19 cellular contexts compared by ENCODE assay signal in the genomic region with DNA sequence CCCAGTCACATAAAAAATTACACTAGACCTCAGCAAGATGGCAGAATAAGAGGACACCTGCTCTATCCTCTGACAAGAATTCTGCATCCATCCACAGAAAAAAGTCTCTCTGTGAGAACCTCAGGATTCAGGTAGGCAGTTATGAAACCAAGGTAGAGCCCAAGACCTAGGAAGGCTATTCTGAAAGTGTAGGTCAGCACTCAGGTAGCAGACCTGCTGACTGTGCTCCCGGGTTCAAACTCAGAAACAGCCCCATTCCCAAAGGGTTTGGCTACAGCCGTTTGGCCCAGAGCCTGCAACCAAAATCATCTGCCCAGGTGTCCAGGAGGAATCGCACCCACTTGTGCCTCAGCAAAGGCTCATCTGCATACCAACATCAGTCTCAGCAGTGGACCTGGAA. TPM values are rescaled to one million over a fixed set of nuclear protein-coding genes. Genes with fewer than 3 reads are reported as not detected.
DNase-seq lines count a peak whose midpoint lies in the region; ATAC-seq, FAIRE-seq and TF ChIP-seq lines count a peak whose summit lies in the region.
"Had no signal": no experiment of that assay in that cellular context is flagged by ENCODE, and none has a peak within 500 bp of the region (broad histone marks: within the 10 kb centered on the region; RNA-seq: fewer than 3 reads in every experiment).

No MANE protein-coding gene starts in this region.

- peak overlapping the region; percentile 64 to 85 for H3K27ac ChIP-seq in A549
- peak overlapping the region; percentile 16; the same call in 1 of the 2 replicates for H3K27ac ChIP-seq in MM.1S (ENCODE audit: low read length)
- no peak overlapping the region for H3K27ac ChIP-seq in mesenchymal stem cell (ENCODE audit: low read length, poor library complexity, severe bottlenecking)
- H3K27ac ChIP-seq: Peyer's patch had no signal

- H2BK15ac ChIP-seq in mesenchymal stem cell (ENCODE audit: low read depth, poor library complexity, severe bottlenecking): no peak overlapping the region

- H2AK5ac ChIP-seq in mesenchymal stem cell (ENCODE audit: low read length, severe bottlenecking): peak overlapping the region; percentile 73

- peaks cover 24% of the 10 kb centered on the region for H3K79me1 ChIP-seq in mesenchymal stem cell (replicated peaks; ENCODE audit: low read length, poor library complexity, severe bottlenecking)

- H3K36me3 ChIP-seq in MM.1S (replicated peaks; ENCODE audit: insufficient read depth, low read length) (no peaks in the 10 kb centered on the region), mesenchymal stem cell (ENCODE audit: control insufficient read depth in 1 of 2, insufficient read depth in 2 of 2, low read depth in 1 of 2, low read length in 2 of 2) (no peaks in the 10 kb centered on the region)
- H3K36me3 ChIP-seq: Peyer's patch had no signal

- no peak for TF ChIP-seq POLR2A in A549 (IDR thresholded peaks at IDR 0.05; ENCODE audit: low read length)

- H3K79me2 ChIP-seq in MM.1S (ENCODE audit: low read length): peaks cover 96% of the 10 kb centered on the region

- WGBS in A549 (ENCODE audit: missing lambda C conversion rate): 77% methylated on average over 3 of the region's 3 CpGs
- WGBS in mesenchymal stem cell: 98% methylated on average over 3 of the region's 3 CpGs

- H2BK120ac ChIP-seq in mesenchymal stem cell (ENCODE audit: low read depth, low read length): no peak overlapping the region

- no peak overlapping the region for H4K8ac ChIP-seq in mesenchymal stem cell (ENCODE audit: low read length)

- H4K91ac ChIP-seq in mesenchymal stem cell (ENCODE audit: low read length): no peak overlapping the region

- FAIRE-seq in A549 (lab: Jason Lieb, UNC): no peak
- FAIRE-seq: GM19239 had no signal

- no peaks in the 10 kb centered on the region for H3K27me3 Mint-ChIP-seq in activated CD8-positive, alpha-beta T cell treated with anti-CD3 and anti-CD28 coated beads, Interleukin-2, amount 10 ng/mL, durations not matched to agents 7 days and 5 days (ENCODE audit: low read depth)

- no peak overlapping the region; the same call in 2 of the 3 replicates for H3K4me2 ChIP-seq in A549
- H3K4me2 ChIP-seq in MM.1S (ENCODE audit: low read depth, low read length): peak overlapping the region; percentile 49; the same call in 1 of the 2 replicates
- H3K4me2 ChIP-seq in mesenchymal stem cell (ENCODE audit: low read length, poor library complexity, severe bottlenecking): no peak overlapping the region

- no peak overlapping the region for H3K14ac ChIP-seq in mesenchymal stem cell (ENCODE audit: low read length in 2 of 2)

- H2BK5ac ChIP-seq in mesenchymal stem cell (ENCODE audit: low read depth, low read length, poor library complexity, severe bottlenecking): no peak overlapping the region

- no peak overlapping the region for H3K18ac ChIP-seq in mesenchymal stem cell (ENCODE audit: low read depth in 1 of 2, low read length in 2 of 2)

- H3K27me3 ChIP-seq in MM.1S (replicated peaks; ENCODE audit: insufficient read depth, low read length): no peaks in the 10 kb centered on the region
- no peaks in the 10 kb centered on the region for H3K27me3 ChIP-seq in mesenchymal stem cell (ENCODE audit: control insufficient read depth in 1 of 2, insufficient read depth in 1 of 2, low read length in 2 of 2)
- H3K27me3 ChIP-seq: Peyer's patch had no signal

- POLR2A ChIA-PET in A549 (lab: Yijun Ruan, JAX): no interaction called here
- POLR2A ChIA-PET in activated CD8-positive, alpha-beta T cell treated with anti-CD3 and anti-CD28 coated beads, Interleukin-2, amount 10 ng/mL, durations not matched to agents 7 days and 5 days (lab: Charles Lee): no interaction called here

- TF ChIP-seq EP300 in A549 (IDR thresholded peaks at IDR 0.05): no peak

- no peak overlapping the region for H3K4me3 Mint-ChIP-seq in activated CD8-positive, alpha-beta T cell treated with anti-CD3 and anti-CD28 coated beads, Interleukin-2, amount 10 ng/mL, durations not matched to agents 7 days and 5 days
- H3K4me3 Mint-ChIP-seq: CD14-positive monocyte had no signal

- H3K36me3 Mint-ChIP-seq in activated CD8-positive, alpha-beta T cell treated with anti-CD3 and anti-CD28 coated beads, Interleukin-2, amount 10 ng/mL, durations not matched to agents 7 days and 5 days (ENCODE audit: low read depth): peaks cover 19% of the 10 kb centered on the region

- no peak overlapping the region for H3K4ac ChIP-seq in mesenchymal stem cell (ENCODE audit: low read depth in 1 of 2, low read length in 2 of 2)

- peaks cover 11% of the 10 kb centered on the region for H3K9me3 Mint-ChIP-seq in activated CD8-positive, alpha-beta T cell treated with anti-CD3 and anti-CD28 coated beads, Interleukin-2, amount 10 ng/mL, durations not matched to agents 7 days and 5 days (ENCODE audit: insufficient read depth)

- H3K4me3 ChIP-seq in A549 (no peak overlapping the region), MM.1S (ENCODE audit: low read length) (no peak overlapping the region), mesenchymal stem cell (ENCODE audit: insufficient read depth in 1 of 2, low read depth in 1 of 2, low read length in 2 of 2) (no peak overlapping the region)
- H3K4me3 ChIP-seq: Peyer's patch had no signal

- TF ChIP-seq RAD21 in A549 (conservative IDR thresholded peaks at IDR 0.05 in 1 of 2, IDR thresholded peaks at IDR 0.05 in 1 of 2): no peak

- ATAC-seq in A549: no peak
- no peak for ATAC-seq in activated CD8-positive, alpha-beta T cell treated with anti-CD3 and anti-CD28 coated beads, Interleukin-2, amount 10 ng/mL, durations not matched to agents 7 days and 5 days

- peaks cover 22% of the 10 kb centered on the region for H3K4me1 Mint-ChIP-seq in activated CD8-positive, alpha-beta T cell treated with anti-CD3 and anti-CD28 coated beads, Interleukin-2, amount 10 ng/mL, durations not matched to agents 7 days and 5 days (ENCODE audit: low read depth)

- DNase-seq in A549 (ENCODE audit: low read depth in 1 of 2, low spot score in 1 of 2): no peak
- peak; percentile 40 for DNase-seq in MM.1S
- peak; percentile 93 for DNase-seq in RPMI8226
- DNase-seq in mesenchymal stem cell: no peak
- DNase-seq in D341Med (ENCODE audit: low spot score): no peak
- no peak for DNase-seq in occipital lobe (lab: John Stamatoyannopoulos, UW)
- no peak for DNase-seq in activated CD8-positive, alpha-beta T cell treated with anti-CD3 and anti-CD28 coated beads, Interleukin-2, amount 10 ng/mL, durations not matched to agents 7 days and 5 days
- DNase-seq: EL, H7, NCI-H1092 treated with DMSO at 0.1 percent for 48 hours, NCI-H1436 treated with DMSO at 0.1 percent for 48 hours, NCI-H1930, NCI-H2227 treated with DMSO at 0.1 percent for 48 hours, NCI-H510A treated with DMSO at 0.1 percent for 48 hours, NCI-H774, Peyer's patch, Right ventricle myocardium superior had no signal

- no peak overlapping the region for H2AFZ ChIP-seq in MM.1S (ENCODE audit: low read length)
- H2AFZ ChIP-seq in mesenchymal stem cell (ENCODE audit: low read depth, low read length): no peak overlapping the region

- no peak overlapping the region for H3K23ac ChIP-seq in mesenchymal stem cell (ENCODE audit: low read length in 2 of 2)

- H3K9me3 ChIP-seq in A549: no peaks in the 10 kb centered on the region
- H3K9me3 ChIP-seq in MM.1S (replicated peaks; ENCODE audit: insufficient read depth, low read length): no peaks in the 10 kb centered on the region
- H3K9me3 ChIP-seq in mesenchymal stem cell (ENCODE audit: control insufficient read depth, low read length): no peaks in the 10 kb centered on the region
- H3K9me3 ChIP-seq: Peyer's patch had no signal

- TF ChIP-seq CTCF in A549 (IDR thresholded peaks at IDR 0.05) (no peak), MM.1S (IDR thresholded peaks at IDR 0.05; ENCODE audit: low read length) (no peak)

- CTCF ChIA-PET in A549 (lab: Yijun Ruan, JAX): interaction anchor here (1.2 to 12.3 kb wide), 3 partner anchors 9 to 147 kb away, joined by 4 to 87 read pairs (median 11); partner anchors contain the start of gene STK17A
- CTCF ChIA-PET in activated CD8-positive, alpha-beta T cell treated with anti-CD3 and anti-CD28 coated beads, Interleukin-2, amount 10 ng/mL, durations not matched to agents 7 days and 5 days (lab: Charles Lee): interaction anchor here (1.4 to 8.6 kb wide), 2 partner anchors 18 to 109 kb away, joined by 3 to 85 read pairs; partner anchors contain the start of gene STK17A

- H3K4me1 ChIP-seq in A549: peaks cover 49% of the 10 kb centered on the region
- H3K4me1 ChIP-seq in MM.1S (ENCODE audit: low read length): peaks cover 28% of the 10 kb centered on the region
- H3K4me1 ChIP-seq in mesenchymal stem cell (ENCODE audit: control insufficient read depth, insufficient read depth, low read depth, low read length): peaks cover 9% of the 10 kb centered on the region
- H3K4me1 ChIP-seq: Peyer's patch had no signal

- no peaks in the 10 kb centered on the region for H3F3A ChIP-seq in MM.1S (ENCODE audit: insufficient read depth, low read length)

- H3K9ac ChIP-seq in MM.1S (ENCODE audit: low read length) (no peak overlapping the region), mesenchymal stem cell (ENCODE audit: low read length) (no peak overlapping the region)

- H3K27ac Mint-ChIP-seq in activated CD8-positive, alpha-beta T cell treated with anti-CD3 and anti-CD28 coated beads, Interleukin-2, amount 10 ng/mL, durations not matched to agents 7 days and 5 days: no peak overlapping the region

- no peaks in the 10 kb centered on the region for H3K9me2 ChIP-seq in MM.1S (replicated peaks; ENCODE audit: insufficient read depth, low read length)

- H4K20me1 ChIP-seq in MM.1S (ENCODE audit: insufficient read depth, low read length): peaks cover 22% of the 10 kb centered on the region; the same call in 1 of the 2 replicates

- no peak overlapping the region for H2BK12ac ChIP-seq in mesenchymal stem cell (ENCODE audit: low read length in 2 of 2)

TF ChIP-seq in A549, 52 proteins besides CTCF, POLR2A, EP300 and RAD21 (continues in another document):
- TF ChIP-seq RARB (CRISPR knock-in tag; IDR thresholded peaks at IDR 0.05) (no peak), FOXS1 (CRISPR knock-in tag; IDR thresholded peaks at IDR 0.05) (no peak), TFCP2L1 (CRISPR knock-in tag; IDR thresholded peaks at IDR 0.05) (no peak), JUNB (IDR thresholded peaks at IDR 0.05) (no peak), MAX (IDR thresholded peaks at IDR 0.05) (no peak)

RNA-seq across cellular contexts. Expression of gene COA1, which starts 37.7 kb away (rescaled TPM):
- polyA plus RNA-seq in A549 (2011; rRNA removed): 57.5 and 84.0 TPM in 2 replicates
- 22.8 and 32.3 TPM in 2 replicates for polyA plus RNA-seq in A549 (2012; cell fraction: cytosol; rRNA removed)
- 12.7 and 39.8 TPM in 2 replicates for polyA plus RNA-seq in A549 (2012; cell fraction: nucleus; rRNA removed)
- polyA plus RNA-seq in A549 (2017; fragmentation: RNase III; extraction: RNeasy Plus Mini Kit Qiagen cat#74134 plus additional on column Dnase treatment): 91.3 to 94.6 TPM (median 91.4 TPM) in 3 replicates
- 59.7 and 63.3 TPM in 2 replicates for polyA minus RNA-seq in A549 (2011; rRNA and poly(A)+ RNA removed)
- 53.6 TPM for polyA plus RNA-seq in mesenchymal stem cell (2013, experiment 1 of 2)
- polyA plus RNA-seq in mesenchymal stem cell (2013, experiment 2 of 2): 55.1 TPM
- 40.4 TPM for total RNA-seq in occipital lobe
- 10 to 100 TPM; 52.0 to 52.7 TPM for total RNA-seq in activated CD8-positive, alpha-beta T cell treated with anti-CD3 and anti-CD28 coated beads, Interleukin-2, amount 10 ng/mL, durations not matched to agents 7 days and 5 days

Comparison
In these comparisons a context has a peak if more than half of its experiments do, and no peak if none do; other contexts are left out.
1. DNase-seq: peak in MM.1S (single experiment) and RPMI8226 (single experiment); none in A549 (0 of 2), mesenchymal stem cell (single experiment), D341Med (single experiment), occipital lobe (single experiment) and activated CD8-positive, alpha-beta T cell treated with anti-CD3 and anti-CD28 coated beads, Interleukin-2, amount 10 ng/mL, durations not matched to agents 7 days and 5 days (single experiment).